ENCODE assay signal across 25 cellular contexts in genomic region chr6:16821834-16822264, GRCh38.
"Had no signal": no experiment of that assay in that cellular context is flagged by ENCODE, and none has a peak within 500 bp of the region (broad histone marks: within the 10 kb centered on the region; RNA-seq: fewer than 3 reads in every experiment).

No MANE protein-coding gene starts in this region.

- H3K4me1 Mint-ChIP-seq: activated T-helper 17 cell treated with anti-CD3 and anti-CD28 coated beads, Interleukin-2, amount 50 U/mL, for 72 hours had no signal

- H3K27ac Mint-ChIP-seq: activated B cell treated with CpG ODN at 0.5 μM for 24 hours; activated CD4-positive, alpha-beta memory T cell treated with anti-CD3 and anti-CD28 coated beads for 36 hours; activated CD4-positive, alpha-beta T cell treated with anti-CD3 and anti-CD28 coated beads, Interleukin-2, amount 10 ng/mL, durations not matched to agents 24 days and 14 days; activated naive CD4-positive, alpha-beta T cell treated with anti-CD3 and anti-CD28 coated beads for 36 hours; activated naive CD8-positive, alpha-beta T cell treated with anti-CD3 and anti-CD28 coated beads for 36 hours; activated T-helper 17 cell treated with anti-CD3 and anti-CD28 coated beads, Interleukin-2, amount 50 U/mL, for 72 hours; T-helper 2 cell treated with Interferon-gamma antibody and Interleukin-4, amounts not matched to agents 5 μg/mL and 100 μg/mL, for 36 hours had no signal

- ATAC-seq: activated T-helper 17 cell treated with anti-CD3 and anti-CD28 coated beads, Interleukin-2, amount 50 U/mL, for 72 hours; SK-N-SH treated with all-trans-retinoic acid at 6 μM for 48 hours had no signal

- H3K4me3 ChIP-seq: MG63, Peyer's patch, SJSA1 had no signal

- H3K9me3 Mint-ChIP-seq: activated B cell treated with CpG ODN at 0.5 μM for 24 hours; activated CD4-positive, alpha-beta memory T cell treated with anti-CD3 and anti-CD28 coated beads for 36 hours; activated CD4-positive, alpha-beta T cell treated with anti-CD3 and anti-CD28 coated beads, Interleukin-2, amount 10 ng/mL, durations not matched to agents 24 days and 14 days; activated naive CD4-positive, alpha-beta T cell treated with anti-CD3 and anti-CD28 coated beads for 36 hours; activated naive CD8-positive, alpha-beta T cell treated with anti-CD3 and anti-CD28 coated beads for 36 hours; activated T-helper 17 cell treated with anti-CD3 and anti-CD28 coated beads, Interleukin-2, amount 50 U/mL, for 72 hours; T-helper 2 cell treated with Interferon-gamma antibody and Interleukin-4, amounts not matched to agents 5 μg/mL and 100 μg/mL, for 36 hours had no signal

- DNase-seq: activated B cell treated with CpG ODN at 0.5 μM for 24 hours; activated CD4-positive, alpha-beta memory T cell treated with anti-CD3 and anti-CD28 coated beads for 36 hours; activated CD4-positive, alpha-beta T cell treated with anti-CD3 and anti-CD28 coated beads for 1 hour; activated CD4-positive, alpha-beta T cell treated with anti-CD3 and anti-CD28 coated beads, Interleukin-2, amount 10 ng/mL, durations not matched to agents 24 days and 14 days; activated CD8-positive, alpha-beta memory T cell treated with anti-CD3 and anti-CD28 coated beads for 24 hours; activated gamma-delta T cell; activated naive CD4-positive, alpha-beta T cell treated with anti-CD3 and anti-CD28 coated beads for 36 hours; activated naive CD8-positive, alpha-beta T cell treated with anti-CD3 and anti-CD28 coated beads for 36 hours; activated T-cell treated with anti-CD3 and anti-CD28 coated beads for 4 hours; activated T-cell treated with anti-CD3 and anti-CD28 coated beads, Interleukin-2, amount 50 U/mL, for 48 hours; MG63; MV-4-11; NCI-H1105; NCI-H1436; NCI-H1694 treated with DMSO at 0.1 percent for 48 hours; NCI-H2081; NCI-H446; NCI-H524; Peyer's patch; SHP77; SW 1271 had no signal

- H3K9me3 ChIP-seq: MG63, Peyer's patch, SJSA1 had no signal

- H3K36me3 ChIP-seq: MG63, Peyer's patch, SJSA1 had no signal

- H3K27me3 ChIP-seq: MG63, Peyer's patch, SJSA1 had no signal

- H3K4me3 Mint-ChIP-seq: activated B cell treated with CpG ODN at 0.5 μM for 24 hours; activated CD4-positive, alpha-beta memory T cell treated with anti-CD3 and anti-CD28 coated beads for 36 hours; activated CD4-positive, alpha-beta T cell treated with anti-CD3 and anti-CD28 coated beads, Interleukin-2, amount 10 ng/mL, durations not matched to agents 24 days and 14 days; activated naive CD4-positive, alpha-beta T cell treated with anti-CD3 and anti-CD28 coated beads for 36 hours; activated naive CD8-positive, alpha-beta T cell treated with anti-CD3 and anti-CD28 coated beads for 36 hours; activated T-helper 17 cell treated with anti-CD3 and anti-CD28 coated beads, Interleukin-2, amount 50 U/mL, for 72 hours; T-helper 2 cell treated with Interferon-gamma antibody and Interleukin-4, amounts not matched to agents 5 μg/mL and 100 μg/mL, for 36 hours had no signal

- H3K36me3 Mint-ChIP-seq: activated CD4-positive, alpha-beta memory T cell treated with anti-CD3 and anti-CD28 coated beads for 36 hours; activated naive CD8-positive, alpha-beta T cell treated with anti-CD3 and anti-CD28 coated beads for 36 hours had no signal

- H3K4me1 ChIP-seq: Peyer's patch, SJSA1 had no signal

- H3K27ac ChIP-seq: Peyer's patch, SJSA1 had no signal
